Comparison of ENCODE assay signal across 1 cellular context in the genomic region with DNA sequence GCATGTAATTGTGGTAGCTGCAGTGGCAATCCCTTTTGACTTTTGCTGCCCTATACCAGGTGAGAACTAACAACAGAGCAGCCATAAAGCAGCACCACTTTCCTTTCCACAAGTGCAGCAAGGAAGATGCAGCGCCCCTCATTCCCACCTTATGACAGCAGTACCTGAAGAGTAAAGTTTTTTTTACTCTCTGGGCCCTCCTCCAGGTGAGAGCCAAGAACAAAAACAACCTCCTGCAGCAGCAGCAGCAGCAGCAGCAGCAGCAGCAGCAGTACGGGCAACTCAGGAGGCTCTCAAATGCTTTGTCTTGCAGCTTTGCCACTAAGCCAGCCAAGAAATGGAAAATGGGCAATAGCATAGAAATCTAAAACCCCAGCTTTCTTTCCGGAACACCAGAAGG.
TF ChIP-seq lines count a peak whose summit lies in the region.

No MANE protein-coding gene starts in this region.

TF ChIP-seq in WTC11, 78 proteins besides CTCF, POLR2A, EP300 and RAD21 (continued from another document):
- TF ChIP-seq, protein P1, sequence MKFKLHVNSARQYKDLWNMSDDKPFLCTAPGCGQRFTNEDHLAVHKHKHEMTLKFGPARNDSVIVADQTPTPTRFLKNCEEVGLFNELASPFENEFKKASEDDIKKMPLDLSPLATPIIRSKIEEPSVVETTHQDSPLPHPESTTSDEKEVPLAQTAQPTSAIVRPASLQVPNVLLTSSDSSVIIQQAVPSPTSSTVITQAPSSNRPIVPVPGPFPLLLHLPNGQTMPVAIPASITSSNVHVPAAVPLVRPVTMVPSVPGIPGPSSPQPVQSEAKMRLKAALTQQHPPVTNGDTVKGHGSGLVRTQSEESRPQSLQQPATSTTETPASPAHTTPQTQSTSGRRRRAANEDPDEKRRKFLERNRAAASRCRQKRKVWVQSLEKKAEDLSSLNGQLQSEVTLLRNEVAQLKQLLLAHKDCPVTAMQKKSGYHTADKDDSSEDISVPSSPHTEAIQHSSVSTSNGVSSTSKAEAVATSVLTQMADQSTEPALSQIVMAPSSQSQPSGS (CRISPR knock-in tag; IDR thresholded peaks at IDR 0.05; ENCODE audit: borderline replicate concordance, low read depth) = no peak
- TF ChIP-seq ZBTB21 (CRISPR knock-in tag; IDR thresholded peaks at IDR 0.05; ENCODE audit: borderline replicate concordance) (no peak), HMGA2 (CRISPR knock-in tag; IDR thresholded peaks at IDR 0.05) (no peak), ZNF138 (CRISPR knock-in tag; conservative IDR thresholded peaks at IDR 0.05) (no peak), ZNF232 (CRISPR knock-in tag; IDR thresholded peaks at IDR 0.05) (no peak), NR1H2 (CRISPR knock-in tag; IDR thresholded peaks at IDR 0.05) (no peak), MYBL2 (CRISPR knock-in tag; IDR thresholded peaks at IDR 0.05) (no peak), ZNF671 (CRISPR knock-in tag; IDR thresholded peaks at IDR 0.05) (no peak)
TF ChIP-seq in WTC11: peak in this region for 0.
